In genomic region chr9:122264360-122265264, GRCh38 we compare ENCODE assay signal across 8 cellular contexts. TPM values are rescaled to one million over a fixed set of nuclear protein-coding genes. Genes with fewer than 3 reads are reported as not detected.
DNase-seq lines count a peak whose midpoint lies in the region; FAIRE-seq and TF ChIP-seq lines count a peak whose summit lies in the region.

A gene with protein sequence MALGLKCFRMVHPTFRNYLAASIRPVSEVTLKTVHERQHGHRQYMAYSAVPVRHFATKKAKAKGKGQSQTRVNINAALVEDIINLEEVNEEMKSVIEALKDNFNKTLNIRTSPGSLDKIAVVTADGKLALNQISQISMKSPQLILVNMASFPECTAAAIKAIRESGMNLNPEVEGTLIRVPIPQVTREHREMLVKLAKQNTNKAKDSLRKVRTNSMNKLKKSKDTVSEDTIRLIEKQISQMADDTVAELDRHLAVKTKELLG (plus strand): TSS chr9:122264882. CDS start chr9:122270892, 6,010 bp downstream.
RBM18 (minus strand) TSS chr9:122264840; CDS start chr9:122261492, 3,348 bp downstream.

- no peak within 1 kb of the TSS for H3T11ph ChIP-seq in H9 (ENCODE audit: low read length)

- H4K8ac ChIP-seq in H9 (replicated peaks; ENCODE audit: insufficient read length, low read depth, low read length): no peak within 1 kb of the TSS
- H4K8ac ChIP-seq in neuronal stem cell (ENCODE audit: low read depth, low read length): no peak within 1 kb of the TSS

- H2AFZ ChIP-seq in H9 (ENCODE audit: low read length) (peak within 1 kb of the TSS; percentile 6), neuronal stem cell (ENCODE audit: low read length) (peak within 1 kb of the TSS; percentile 98)

- H3K9me3 ChIP-seq in H9 (ENCODE audit: control insufficient read depth, low read depth, low read length) (no peaks in the 10 kb centered on the region), MG63 (no peaks in the 10 kb centered on the region), neuronal stem cell (replicated peaks in 1 of 2; ENCODE audit: control insufficient read depth in 2 of 2, insufficient read depth in 1 of 2, low read depth in 1 of 2, low read length in 2 of 2) (no peaks in the 10 kb centered on the region), subcutaneous abdominal adipose tissue (ENCODE audit: control insufficient read depth in 5 of 5, low read length in 5 of 5) (no peaks in the 10 kb centered on the region)

- peaks cover 6% of the 10 kb centered on the region; the same call in 1 of the 2 replicates for H3K79me2 ChIP-seq in H9 (ENCODE audit: insufficient read depth, low read length)

- H2BK15ac ChIP-seq in H9 (ENCODE audit: low read depth, low read length) (no peak within 1 kb of the TSS; the same call in 1 of the 2 replicates), neuronal stem cell (ENCODE audit: low read length) (no peak within 1 kb of the TSS)

- H3K9ac ChIP-seq in H9 (ENCODE audit: extremely low read depth, insufficient read length, low read length): peak within 1 kb of the TSS; percentile 83
- peak within 1 kb of the TSS; percentile 94 for H3K9ac ChIP-seq in neuronal stem cell (ENCODE audit: low read depth, low read length, poor library complexity)
- peak within 1 kb of the TSS; percentile 91 to 98 (median 92) for H3K9ac ChIP-seq in subcutaneous abdominal adipose tissue (ENCODE audit: low read length in 5 of 5)

- peak within 1 kb of the TSS; percentile 63 for H3K27ac ChIP-seq in H9 (ENCODE audit: insufficient read length, low read depth, low read length)
- peak within 1 kb of the TSS; percentile 80 for H3K27ac ChIP-seq in neuronal stem cell (replicated peaks; ENCODE audit: low read length)
- H3K27ac ChIP-seq in subcutaneous abdominal adipose tissue (ENCODE audit: low read depth, low read length): peak within 1 kb of the TSS; percentile 98

- no peak within 1 kb of the TSS for H4K5ac ChIP-seq in H9 (ENCODE audit: insufficient read length, low read depth, low read length)

- H2BK12ac ChIP-seq in H9 (ENCODE audit: insufficient read length, low read depth, low read length) (peak within 1 kb of the TSS; percentile 55), neuronal stem cell (ENCODE audit: low read length) (no peak within 1 kb of the TSS)

- DNase-seq in GDM1 (lab: John Stamatoyannopoulos, UW) (peak; percentile 87), H9 (peak; percentile 94), MG63 (peak; percentile 93), SK-MEL-5 (ENCODE audit: low read depth, low spot score) (peak; percentile 89), frontal cortex (ENCODE audit: low spot score in 2 of 2) (peak; percentile 69 to 82), neuronal stem cell (ENCODE audit: low spot score) (peak; percentile 91)
- peak; percentile 90 for DNase-seq in activated naive CD4-positive, alpha-beta T cell treated with Interleukin-2 at 50 U/mL for 16 hours

- no peak within 1 kb of the TSS for H3K4ac ChIP-seq in H9 (ENCODE audit: low read depth, low read length)
- no peak within 1 kb of the TSS for H3K4ac ChIP-seq in neuronal stem cell (ENCODE audit: low read length)

- no peak within 1 kb of the TSS for H2BK20ac ChIP-seq in H9 (ENCODE audit: low read depth, low read length, poor library complexity, severe bottlenecking)

- no peaks in the 10 kb centered on the region for H3K27me3 ChIP-seq in H9 (ENCODE audit: insufficient read depth, low read length)
- no peaks in the 10 kb centered on the region for H3K27me3 ChIP-seq in MG63
- H3K27me3 ChIP-seq in neuronal stem cell (ENCODE audit: control insufficient read depth in 3 of 3, insufficient read depth in 3 of 3, low read depth in 1 of 3, low read length in 3 of 3): no peaks in the 10 kb centered on the region
- H3K27me3 ChIP-seq in subcutaneous abdominal adipose tissue (ENCODE audit: control insufficient read depth in 5 of 5, insufficient read depth in 4 of 5, low read length in 5 of 5): no peaks in the 10 kb centered on the region

- H3K4me2 ChIP-seq in H9 (ENCODE audit: insufficient read depth, insufficient read length, low read length): peak within 1 kb of the TSS; percentile 98
- peak within 1 kb of the TSS; percentile 87 for H3K4me2 ChIP-seq in neuronal stem cell (ENCODE audit: insufficient read depth, low read length, poor library complexity, severe bottlenecking)

- peaks cover 11% of the 10 kb centered on the region for H3K23me2 ChIP-seq in H9 (ENCODE audit: insufficient read length, low read depth, low read length, poor library complexity, severe bottlenecking)

- H3K79me1 ChIP-seq in H9 (ENCODE audit: insufficient read depth, low read depth, low read length, poor library complexity, severe bottlenecking): peaks cover 7% of the 10 kb centered on the region
- no peaks in the 10 kb centered on the region for H3K79me1 ChIP-seq in neuronal stem cell (ENCODE audit: low read depth, low read length)

- H3K36me3 ChIP-seq in MG63 (peaks cover 31% of the 10 kb centered on the region), neuronal stem cell (replicated peaks in 1 of 2; ENCODE audit: control insufficient read depth in 2 of 2, insufficient read depth in 2 of 2, low read length in 2 of 2) (peaks cover 0 to 30% of the 10 kb centered on the region in 2 donors), subcutaneous abdominal adipose tissue (ENCODE audit: control insufficient read depth in 5 of 5, insufficient read depth in 5 of 5, low read length in 5 of 5) (peaks cover 4 to 18% (median 12%) of the 10 kb centered on the region in 5 donors)

- no peaks in the 10 kb centered on the region for H3K27me3 Mint-ChIP-seq in H9 (ENCODE audit: low read depth)

- H3K4me1 Mint-ChIP-seq in H9: peaks cover 12 to 13% of the 10 kb centered on the region in 2 experiments; a peak in 3 of 4 replicates

- no peaks in the 10 kb centered on the region for H4K20me1 ChIP-seq in H9 (ENCODE audit: control insufficient read depth, insufficient read depth, insufficient read length)

- H3K36me3 Mint-ChIP-seq in H9 (ENCODE audit: insufficient read depth in 1 of 3, low read depth in 3 of 3): peaks cover 3 to 21% (median 5%) of the 10 kb centered on the region in 3 experiments; a peak in 6 of 7 replicates

- H3K27ac Mint-ChIP-seq in H9: peak within 1 kb of the TSS; percentile 99 to 100 (median 99)

- H2BK5ac ChIP-seq in H9 (ENCODE audit: insufficient read length, low read length) (no peak within 1 kb of the TSS), neuronal stem cell (ENCODE audit: low read length) (no peak within 1 kb of the TSS)

- H3K56ac ChIP-seq in H9 (ENCODE audit: insufficient read length, low read depth, low read length): no peak within 1 kb of the TSS

- H3K23ac ChIP-seq in H9 (ENCODE audit: insufficient read length, low read depth, low read length) (no peak within 1 kb of the TSS), neuronal stem cell (ENCODE audit: low read depth, low read length, poor library complexity) (peak within 1 kb of the TSS; percentile 50)

- no peak within 1 kb of the TSS for H2AK5ac ChIP-seq in H9 (ENCODE audit: insufficient read length, low read length)
- no peak within 1 kb of the TSS for H2AK5ac ChIP-seq in neuronal stem cell (ENCODE audit: low read depth, low read length)

- no CpG with 5 or more reads among the region's 64 CpGs for WGBS in H9 (ENCODE audit: extremely low coverage, insufficient read length, low lambda C conversion rate)
- no CpG with 5 or more reads among the region's 64 CpGs for WGBS in neuronal stem cell (ENCODE audit: extremely low coverage in 2 of 2, insufficient read length in 2 of 2, insufficient replicate concordance in 1 of 2), 2 donors

- no peaks in the 10 kb centered on the region for H3K9me3 Mint-ChIP-seq in H9

- H2BK120ac ChIP-seq in H9 (ENCODE audit: low read depth, low read length, poor library complexity, severe bottlenecking): peak within 1 kb of the TSS; percentile 91
- H2BK120ac ChIP-seq in neuronal stem cell (ENCODE audit: low read depth, low read length): no peak within 1 kb of the TSS

- in situ Hi-C loops in SK-MEL-5 (cut with HindIII; ENCODE audit: low pct_unique_long_range_greater_than_20kb, low sequenced_read_pairs): no loop called here

- H4K91ac ChIP-seq in H9 (ENCODE audit: insufficient read length, low read depth, low read length) (no peak within 1 kb of the TSS), neuronal stem cell (ENCODE audit: low read depth, low read length, poor library complexity) (no peak within 1 kb of the TSS)

- no peak for TF ChIP-seq CTCF in H9 (conservative IDR thresholded peaks at IDR 0.05)

- H3K14ac ChIP-seq in H9 (ENCODE audit: insufficient read depth, low read length): peak within 1 kb of the TSS; percentile 94
- H3K14ac ChIP-seq in neuronal stem cell (ENCODE audit: low read length): no peak within 1 kb of the TSS

- H3K4me1 ChIP-seq in H9 (ENCODE audit: insufficient read depth, low read length) (no peaks in the 10 kb centered on the region), neuronal stem cell (ENCODE audit: control insufficient read depth in 2 of 2, insufficient read depth in 1 of 2, low read depth in 1 of 2, low read length in 2 of 2) (peaks cover 0 to 4% of the 10 kb centered on the region in 2 donors), subcutaneous abdominal adipose tissue (ENCODE audit: control insufficient read depth in 5 of 5, insufficient read depth in 5 of 5, low read length in 5 of 5) (peaks cover 14 to 60% (median 48%) of the 10 kb centered on the region in 5 donors)

- peak within 1 kb of the TSS; percentile 97 to 98 for H3K4me3 Mint-ChIP-seq in H9

- H3K18ac ChIP-seq in H9 (ENCODE audit: insufficient read length, low read depth, low read length): peak within 1 kb of the TSS; percentile 90
- peak within 1 kb of the TSS; percentile 94 for H3K18ac ChIP-seq in neuronal stem cell (ENCODE audit: low read length)

- H3K4me3 ChIP-seq in MG63: peak within 1 kb of the TSS; percentile 86
- peak within 1 kb of the TSS; percentile 82 to 93 for H3K4me3 ChIP-seq in neuronal stem cell (ENCODE audit: low read length in 2 of 2)
- H3K4me3 ChIP-seq in subcutaneous abdominal adipose tissue (ENCODE audit: low read depth in 1 of 5, low read length in 5 of 5): peak within 1 kb of the TSS; percentile 70 to 95 (median 88)

- FAIRE-seq in frontal cortex (lab: Jason Lieb, UNC): no peak

RNA-seq across cellular contexts. Expression of the first gene that starts in this region (rescaled TPM):
- total RNA-seq in H9 (2021) (31.6 and 33.7 TPM in 2 replicates), frontal cortex (24.5 TPM)
- 45.9 and 62.5 TPM in 2 replicates for total RNA-seq in MG63 (2014; rRNA removed; shearing (Covaris generic); ENCODE audit: low replicate concordance)
- total RNA-seq in SK-MEL-5 (2014; rRNA removed; shearing (Covaris generic)): 94.4 and 101 TPM in 2 replicates
- polyA plus RNA-seq in SK-MEL-5 (2015; cell fraction: cytosol; rRNA removed): 63.6 and 70.2 TPM in 2 replicates
- polyA plus RNA-seq in SK-MEL-5 (2015; cell fraction: nucleus; rRNA removed): 173 and 210 TPM in 2 replicates
- polyA plus RNA-seq in neuronal stem cell (2013, experiment 1 of 2): 21.2 TPM
- polyA plus RNA-seq in neuronal stem cell (2013, experiment 2 of 2): 23.2 TPM

RNA-seq across cellular contexts. Expression of gene RBM18, which starts in this region (rescaled TPM):
- total RNA-seq in H9 (2021): 18.3 and 18.9 TPM in 2 replicates
- 8.1 and 10.8 TPM in 2 replicates for total RNA-seq in MG63 (2014; rRNA removed; shearing (Covaris generic); ENCODE audit: low replicate concordance)
- total RNA-seq in SK-MEL-5 (2014; rRNA removed; shearing (Covaris generic)): 18.0 and 22.5 TPM in 2 replicates
- polyA plus RNA-seq in SK-MEL-5 (2015; cell fraction: cytosol; rRNA removed): 19.0 and 26.5 TPM in 2 replicates
- 19.2 and 22.1 TPM in 2 replicates for polyA plus RNA-seq in SK-MEL-5 (2015; cell fraction: nucleus; rRNA removed)
- 15.9 TPM for total RNA-seq in frontal cortex
- 12.7 TPM for polyA plus RNA-seq in neuronal stem cell (2013, experiment 1 of 2)
- 12.1 TPM for polyA plus RNA-seq in neuronal stem cell (2013, experiment 2 of 2)

Comparison
In these comparisons a context has a peak if more than half of its experiments do, and no peak if none do; other contexts are left out.
1. Peak in every context shown above with its lines: DNase-seq, H3K4me3 ChIP-seq and H3K27ac ChIP-seq.